1 cellular context compared by ENCODE assay signal in genomic region chr2:130954873-130955272, GRCh38.
TF ChIP-seq lines count a peak whose summit lies in the region.

No MANE protein-coding gene starts in this region.

TF ChIP-seq in SK-N-SH, 30 proteins besides CTCF, POLR2A, EP300 and RAD21 (continued from another document):
- TF ChIP-seq IRF3 (IDR thresholded peaks at IDR 0.05; ENCODE audit: low read depth, low read length) (no peak), SIN3A (IDR thresholded peaks at IDR 0.05; ENCODE audit: borderline replicate concordance, low read depth, low read length) (no peak), YY1 (IDR thresholded peaks at IDR 0.05; ENCODE audit: low read depth) (no peak), RCOR1 (IDR thresholded peaks at IDR 0.05; ENCODE audit: low read length) (no peak)
